In the genomic region with DNA sequence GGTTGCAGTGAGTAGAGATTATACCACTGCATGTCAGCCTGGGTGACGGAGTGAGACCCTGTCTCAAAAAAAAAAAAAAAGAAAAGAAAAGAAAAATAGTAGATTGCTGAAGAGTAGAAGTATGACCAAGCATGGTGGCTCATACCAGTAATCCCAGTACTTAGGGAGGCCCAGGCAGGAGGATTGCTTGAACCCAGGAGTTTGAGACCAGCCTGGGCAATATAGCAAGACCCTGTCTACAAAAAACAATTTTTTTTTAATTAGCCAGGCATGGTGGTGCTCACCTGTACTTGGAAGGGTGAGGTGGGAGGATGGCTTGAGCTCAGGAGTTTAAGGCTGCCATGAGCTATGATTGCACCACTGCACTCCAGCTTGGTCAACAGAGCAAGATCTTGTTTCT, we compare ENCODE assay signal across 29 cellular contexts. TPM values are rescaled to one million over a fixed set of nuclear protein-coding genes. Genes with fewer than 3 reads are reported as not detected.
DNase-seq lines count a peak whose midpoint lies in the region; ATAC-seq, FAIRE-seq and TF ChIP-seq lines count a peak whose summit lies in the region.
"Had no signal": no experiment of that assay in that cellular context is flagged by ENCODE, and none has a peak within 500 bp of the region (broad histone marks: within the 10 kb centered on the region; RNA-seq: fewer than 3 reads in every experiment).

No MANE protein-coding gene starts in this region.

- intact Hi-C loops in CD14-positive monocyte (cut with micrococcal nuclease) = loop anchor here in 1 of 2 donors (10.0 kb wide), 3 partner anchors 162 to 1022 kb away; a partner anchor contains a TSS

- H3K9me3 Mint-ChIP-seq in HFFc6 (no peaks in the 10 kb centered on the region), neural progenitor cell (peaks cover 10% of the 10 kb centered on the region), CD14-positive monocyte (peaks cover 0 to 1% (median 0%) of the 10 kb centered on the region in 7 donors)
- H3K9me3 Mint-ChIP-seq in activated T-helper 17 cell treated with anti-CD3 and anti-CD28 coated beads, Interleukin-2, amount 50 U/mL, for 72 hours = no peaks in the 10 kb centered on the region

- H3K4me2 ChIP-seq in BLaER1 (peak overlapping the region; percentile 85), neural progenitor cell (peak overlapping the region; percentile 83)

- no peaks in the 10 kb centered on the region for H3K27me3 ChIP-seq in BLaER1
- H3K27me3 ChIP-seq in neural progenitor cell = no peaks in the 10 kb centered on the region

- H3K27ac ChIP-seq in BLaER1 (no peak overlapping the region), neural progenitor cell (no peak overlapping the region)

- H3K36me3 ChIP-seq in BLaER1 (peaks cover 52% of the 10 kb centered on the region), neural progenitor cell (no peaks in the 10 kb centered on the region)

- no peak for ATAC-seq in activated T-helper 17 cell treated with anti-CD3 and anti-CD28 coated beads, Interleukin-2, amount 50 U/mL, for 72 hours (replicated peaks)

- DNase-seq in HFFc6 (no peak), neural progenitor cell (ENCODE audit: low spot score) (no peak), mucosa of gallbladder (ENCODE audit: low spot score) (no peak), CD14-positive monocyte (ENCODE audit: low spot score) (no peak), DMS153 (lab: John Stamatoyannopoulos, UW) (no peak), GM12891 (ENCODE audit: insufficient read length, low spot score) (no peak)
- DNase-seq: ACHN; activated CD4-positive, alpha-beta T cell treated with anti-CD3 and anti-CD28 coated beads for 4 hours; activated naive CD4-positive, alpha-beta T cell treated with anti-CD3 and anti-CD28 coated beads, Interleukin-2, amount 50 U/mL, for 16 hours; activated T-cell treated with anti-CD3 and anti-CD28 coated beads, Interleukin-2, amount 50 U/mL, for 48 hours; anterior cingulate cortex; central memory CD4-positive, alpha-beta T cell; dermis blood vessel endothelial cell; DMS 273 treated with DMSO at 0.1 percent for 48 hours; glutamatergic neuron; GOT3; Kasumi-1; kidney glomerular epithelial cell; NCI-H1048; NCI-H187; NCI-H2171 treated with DMSO at 0.1 percent for 48 hours; NCI-H524 treated with DMSO at 0.1 percent for 48 hours; RPMI8226; stimulated activated CD4-positive, alpha-beta T cell treated with anti-CD3 and anti-CD28 coated beads, Interleukin-1b, Interleukin-23, amount 100 ng/mL, for 48 hours had no signal

- H3K4me3 ChIP-seq in BLaER1 = no peak overlapping the region
- peak overlapping the region; percentile 85 for H3K4me3 ChIP-seq in neural progenitor cell
- H3K4me3 ChIP-seq: skin epidermis had no signal

- FAIRE-seq in GM12891 (lab: Jason Lieb, UNC) = no peak
- FAIRE-seq: G401.6, HTR-8/SVneo had no signal

- peaks cover 21% of the 10 kb centered on the region for H3F3A ChIP-seq in neural progenitor cell (ENCODE audit: low read depth)

- H3K79me2 ChIP-seq in neural progenitor cell (ENCODE audit: low read depth) = peaks cover 71% of the 10 kb centered on the region

- H3K36me3 Mint-ChIP-seq in HFFc6 (ENCODE audit: low read depth) (peaks cover 18% of the 10 kb centered on the region), neural progenitor cell (peaks cover 26% of the 10 kb centered on the region), CD14-positive monocyte (peaks cover 22 to 32% of the 10 kb centered on the region in 2 donors)
- peaks cover 75% of the 10 kb centered on the region for H3K36me3 Mint-ChIP-seq in activated T-helper 17 cell treated with anti-CD3 and anti-CD28 coated beads, Interleukin-2, amount 50 U/mL, for 72 hours (ENCODE audit: low read depth)

- H3K4me3 Mint-ChIP-seq in HFFc6 (peak overlapping the region; percentile 95; the same call in 1 of the 2 replicates), neural progenitor cell (no peak overlapping the region), CD14-positive monocyte (no peak overlapping the region)
- H3K4me3 Mint-ChIP-seq in activated T-helper 17 cell treated with anti-CD3 and anti-CD28 coated beads, Interleukin-2, amount 50 U/mL, for 72 hours = peak overlapping the region; percentile 100

- peaks cover 70% of the 10 kb centered on the region for H4K20me1 ChIP-seq in BLaER1
- H4K20me1 ChIP-seq in neural progenitor cell (ENCODE audit: low read depth) = peaks cover 66% of the 10 kb centered on the region

- H2AFZ ChIP-seq in neural progenitor cell (replicated peaks) = no peak overlapping the region

- peaks cover 19% of the 10 kb centered on the region for H3K4me1 ChIP-seq in BLaER1
- peaks cover 13% of the 10 kb centered on the region for H3K4me1 ChIP-seq in neural progenitor cell

- TF ChIP-seq CTCF in HFFc6 (IDR thresholded peaks at IDR 0.05) = no peak
- no peak for TF ChIP-seq CTCF in neural progenitor cell (IDR thresholded peaks at IDR 0.05)
- TF ChIP-seq CTCF in CD14-positive monocyte (IDR thresholded peaks at IDR 0.05) = no peak

- H3K9ac ChIP-seq in BLaER1 (no peak overlapping the region), neural progenitor cell (no peak overlapping the region)

- peaks cover 13% of the 10 kb centered on the region for H3K9me3 ChIP-seq in BLaER1
- no peaks in the 10 kb centered on the region for H3K9me3 ChIP-seq in neural progenitor cell (ENCODE audit: low read depth)

- TF ChIP-seq POLR2A in GM12891 (IDR thresholded peaks at IDR 0.05; ENCODE audit: low read depth, low read length) = no peak

- H3K4me1 Mint-ChIP-seq in HFFc6 (ENCODE audit: low read depth) (peaks cover 59% of the 10 kb centered on the region), neural progenitor cell (peaks cover 17% of the 10 kb centered on the region), CD14-positive monocyte (peaks cover 26% of the 10 kb centered on the region)
- peaks cover 33% of the 10 kb centered on the region for H3K4me1 Mint-ChIP-seq in activated T-helper 17 cell treated with anti-CD3 and anti-CD28 coated beads, Interleukin-2, amount 50 U/mL, for 72 hours

- H3K27me3 Mint-ChIP-seq in HFFc6 (ENCODE audit: insufficient read depth) (no peaks in the 10 kb centered on the region; the same call in none of the 2 replicates), neural progenitor cell (ENCODE audit: insufficient read depth, low read depth) (peaks cover 6% of the 10 kb centered on the region), CD14-positive monocyte (ENCODE audit: low read depth in 3 of 3) (peaks cover 0 to 3% (median 1%) of the 10 kb centered on the region in 3 donors)
- no peaks in the 10 kb centered on the region for H3K27me3 Mint-ChIP-seq in activated T-helper 17 cell treated with anti-CD3 and anti-CD28 coated beads, Interleukin-2, amount 50 U/mL, for 72 hours

- H3K27ac Mint-ChIP-seq in HFFc6 (no peak overlapping the region), neural progenitor cell (no peak overlapping the region), CD14-positive monocyte (no peak overlapping the region)
- no peak overlapping the region for H3K27ac Mint-ChIP-seq in activated T-helper 17 cell treated with anti-CD3 and anti-CD28 coated beads, Interleukin-2, amount 50 U/mL, for 72 hours

TF ChIP-seq in GM12891, 5 proteins besides CTCF, POLR2A, EP300 and RAD21:
- TF ChIP-seq POU2F2 (IDR thresholded peaks at IDR 0.05; ENCODE audit: low read depth, low read length) (no peak), SPI1 (IDR thresholded peaks at IDR 0.05; ENCODE audit: low read depth, low read length) (no peak), POLR2AphosphoS5 (IDR thresholded peaks at IDR 0.05; ENCODE audit: low read depth, low read length) (no peak)

RNA-seq across cellular contexts. Expression of a gene that starts 2.5 kb away (rescaled TPM):
- total RNA-seq in HFFc6 (2021; fragmentation: NEBNext Ultra II Directional; extraction: Animal tissue kit (Norgen Biotek cat#: 25700)) = 10 to 100 TPM; 27.8 to 32.7 (median 30.9) TPM
- total RNA-seq in activated T-helper 17 cell treated with anti-CD3 and anti-CD28 coated beads, Interleukin-2, amount 50 U/mL, for 72 hours = 100 to 1,000 TPM in 1 of 2 donors, 10 to 100 TPM in 1; 81.8 to 122 TPM
- 127 and 190 TPM in 2 replicates for total RNA-seq in neural progenitor cell (ENCODE audit: low replicate concordance)
- 55.5 TPM for total RNA-seq in mucosa of gallbladder
- polyA plus RNA-seq in CD14-positive monocyte = 1 to 10 TPM; 2.6 to 5.8 TPM
- 27.9 TPM for polyA plus RNA-seq in GM12891 (2012; ENCODE audit: low read depth, missing spikeins)

RNA-seq across cellular contexts. Expression of a gene that starts 12.3 kb away (rescaled TPM):
- 10 to 100 TPM; 18.9 to 23.2 (median 20.9) TPM for total RNA-seq in HFFc6 (2021; fragmentation: NEBNext Ultra II Directional; extraction: Animal tissue kit (Norgen Biotek cat#: 25700))
- 10 to 100 TPM; 55.7 to 69.8 TPM for total RNA-seq in activated T-helper 17 cell treated with anti-CD3 and anti-CD28 coated beads, Interleukin-2, amount 50 U/mL, for 72 hours
- total RNA-seq in neural progenitor cell (ENCODE audit: low replicate concordance) (58.4 and 108 TPM in 2 replicates), mucosa of gallbladder (20.3 TPM)
- polyA plus RNA-seq in CD14-positive monocyte = 10 to 100 TPM; 89.1 TPM
- polyA plus RNA-seq in GM12891 (2012; ENCODE audit: low read depth, missing spikeins) = 87.3 TPM

RNA-seq across cellular contexts. Expression of a gene that starts 21.2 kb away (rescaled TPM):
- 10 to 100 TPM; 40.7 to 51.2 (median 48.6) TPM for total RNA-seq in HFFc6 (2021; fragmentation: NEBNext Ultra II Directional; extraction: Animal tissue kit (Norgen Biotek cat#: 25700))
- 10 to 100 TPM; 32.3 to 46.9 TPM for total RNA-seq in activated T-helper 17 cell treated with anti-CD3 and anti-CD28 coated beads, Interleukin-2, amount 50 U/mL, for 72 hours
- total RNA-seq in neural progenitor cell (ENCODE audit: low replicate concordance) (48.5 and 48.6 TPM in 2 replicates), mucosa of gallbladder (37.0 TPM)
- 10 to 100 TPM; 27.4 to 28.4 TPM for polyA plus RNA-seq in CD14-positive monocyte
- 18.5 TPM for polyA plus RNA-seq in GM12891 (2012; ENCODE audit: low read depth, missing spikeins)

RNA-seq across cellular contexts. Expression of a gene that starts 50.5 kb away (rescaled TPM):
- 10 to 100 TPM; 26.3 to 35.7 (median 29.3) TPM for total RNA-seq in HFFc6 (2021; fragmentation: NEBNext Ultra II Directional; extraction: Animal tissue kit (Norgen Biotek cat#: 25700))
- 1 to 10 TPM in 1 of 2 donors, under 1 TPM in 1; 0.19 to 1.2 TPM for total RNA-seq in activated T-helper 17 cell treated with anti-CD3 and anti-CD28 coated beads, Interleukin-2, amount 50 U/mL, for 72 hours
- total RNA-seq in neural progenitor cell (ENCODE audit: low replicate concordance) = 4.4 and 5.7 TPM in 2 replicates
- 41.2 TPM for total RNA-seq in mucosa of gallbladder
- under 1 TPM; 0.35 to 0.41 TPM for polyA plus RNA-seq in CD14-positive monocyte
- polyA plus RNA-seq in GM12891 (2012; ENCODE audit: low read depth, missing spikeins) = 0.22 TPM

Comparison
In these comparisons a context has a peak if more than half of its experiments do, and no peak if none do; other contexts are left out.
1. H3K4me3 Mint-ChIP-seq: peak in HFFc6 (single experiment) and activated T-helper 17 cell treated with anti-CD3 and anti-CD28 coated beads, Interleukin-2, amount 50 U/mL, for 72 hours (single experiment); none in neural progenitor cell (single experiment) and CD14-positive monocyte (0 of 2).